24 cellular contexts compared by ENCODE assay signal in the genomic region with DNA sequence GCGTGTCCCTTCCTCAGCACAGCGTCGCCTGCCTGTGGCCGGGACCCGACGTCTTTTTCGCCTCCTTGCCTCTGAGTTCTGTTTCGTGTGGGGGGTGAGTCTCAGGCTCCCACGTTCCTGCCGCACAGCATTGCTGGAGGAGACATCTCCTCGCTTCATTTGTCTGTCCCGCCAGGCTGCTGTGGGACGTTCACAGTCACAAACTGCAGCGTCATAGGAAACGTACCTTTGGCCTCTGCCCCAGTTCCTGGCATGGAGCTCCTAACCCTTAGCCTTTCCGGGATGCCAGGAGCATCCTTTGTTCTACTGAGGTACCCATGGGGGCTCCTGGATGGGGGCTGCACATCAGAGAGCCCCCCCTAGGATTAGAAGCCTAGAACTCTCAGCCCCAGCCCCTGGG. TPM values are rescaled to one million over a fixed set of nuclear protein-coding genes. Genes with fewer than 3 reads are reported as not detected.
A peak's percentile ranks its signal among the peaks of the same experiment; 100 is the strongest.
DNase-seq lines count a peak whose midpoint lies in the region; ATAC-seq, FAIRE-seq and TF ChIP-seq lines count a peak whose summit lies in the region.
"Had no signal": no experiment of that assay in that cellular context is flagged by ENCODE, and none has a peak within 500 bp of the region (broad histone marks: within the 10 kb centered on the region; RNA-seq: fewer than 3 reads in every experiment).

No MANE protein-coding gene starts in this region.

- peaks cover 23 to 61% (median 51%) of the 10 kb centered on the region in 10 experiments for H3K4me1 ChIP-seq in BLaER1 treated with 17β-estradiol and CSF1 and Interleukin-3, amounts not matched to agents 10 nM and 100 nM
- peaks cover 19% of the 10 kb centered on the region for H3K4me1 ChIP-seq in neural progenitor cell
- H3K4me1 ChIP-seq: A549, BE2C, Caco-2 had no signal

- H3K4me1 Mint-ChIP-seq in WTC11 (peaks cover 22% of the 10 kb centered on the region), neural progenitor cell (peaks cover 21% of the 10 kb centered on the region)

- H2AFZ ChIP-seq in neural progenitor cell (replicated peaks): no peak overlapping the region

- H3K4me3 ChIP-seq in BLaER1 treated with 17β-estradiol and CSF1 and Interleukin-3, amounts not matched to agents 10 nM and 100 nM: no peak overlapping the region
- no peak overlapping the region for H3K4me3 ChIP-seq in neural progenitor cell
- H3K4me3 ChIP-seq: A549, GM12878, MG63, SJSA1 had no signal

- no peaks in the 10 kb centered on the region for H3K79me2 ChIP-seq in neural progenitor cell (ENCODE audit: low read depth)

- ATAC-seq in activated naive CD4-positive, alpha-beta T cell treated with anti-CD3 and anti-CD28 coated beads, Interleukin-2, amount 50 U/mL, for 72 hours: no peak
- ATAC-seq in WTC11 (no peak), GM19395 (IDR thresholded peaks at IDR 0.05; ENCODE audit: unreplicated experiment) (no peak)
- ATAC-seq: A549, GM12878 had no signal

- POLR2A ChIA-PET in WTC11 (lab: Charles Lee): no interaction called here

- peaks cover 4 to 18% of the 10 kb centered on the region in 2 donors for H3K9me3 Mint-ChIP-seq in activated naive CD4-positive, alpha-beta T cell treated with anti-CD3 and anti-CD28 coated beads, Interleukin-2, amount 50 U/mL, for 72 hours
- H3K9me3 Mint-ChIP-seq in WTC11 (peaks cover 17% of the 10 kb centered on the region), neural progenitor cell (peaks cover 23% of the 10 kb centered on the region)

- H3K27ac Mint-ChIP-seq in activated naive CD4-positive, alpha-beta T cell treated with anti-CD3 and anti-CD28 coated beads, Interleukin-2, amount 50 U/mL, for 72 hours: peak overlapping the region; percentile 22 to 63
- peak overlapping the region; percentile 43; the same call in 1 of the 2 replicates for H3K27ac Mint-ChIP-seq in WTC11
- peak overlapping the region; percentile 97 for H3K27ac Mint-ChIP-seq in neural progenitor cell
- H3K27ac Mint-ChIP-seq: CD4-positive, alpha-beta T cell; IgD-negative memory B cell had no signal

- TF ChIP-seq CTCF in WTC11 (IDR thresholded peaks at IDR 0.05) (no peak), neural progenitor cell (IDR thresholded peaks at IDR 0.05) (no peak), D721Med (IDR thresholded peaks at IDR 0.05; ENCODE audit: insufficient read depth, missing control alignments) (no peak)

- H3K4me3 Mint-ChIP-seq in WTC11: no peak overlapping the region
- H3K4me3 Mint-ChIP-seq in neural progenitor cell: no peak overlapping the region
- H3K4me3 Mint-ChIP-seq: CD4-positive, alpha-beta T cell had no signal

- H3K27ac ChIP-seq in BLaER1 treated with 17β-estradiol and CSF1 and Interleukin-3, amounts not matched to agents 10 nM and 100 nM: peak overlapping the region in 4 of 11 experiments; percentile 7 to 66 (median 20); a peak in 4 of 22 replicates
- H3K27ac ChIP-seq in neural progenitor cell: no peak overlapping the region
- H3K27ac ChIP-seq: A549, SJSA1 had no signal

- peak overlapping the region in 7 of 11 experiments; percentile 4 to 67 (median 63); a peak in 11 of 22 replicates for H3K4me2 ChIP-seq in BLaER1 treated with 17β-estradiol and CSF1 and Interleukin-3, amounts not matched to agents 10 nM and 100 nM
- peak overlapping the region; percentile 18 for H3K4me2 ChIP-seq in neural progenitor cell
- H3K4me2 ChIP-seq: A549 had no signal

- H3K27me3 ChIP-seq in BLaER1 treated with 17β-estradiol and CSF1 and Interleukin-3, amounts not matched to agents 10 nM and 100 nM: peaks cover 0 to 9% (median 0%) of the 10 kb centered on the region in 11 experiments; a peak in 2 of 22 replicates
- peaks cover 4% of the 10 kb centered on the region for H3K27me3 ChIP-seq in neural progenitor cell
- H3K27me3 ChIP-seq: MG63 had no signal

- no peak for FAIRE-seq in D721Med (lab: Jason Lieb, UNC)
- FAIRE-seq: A549, GM12878, H54, RCC 7860 had no signal

- H4K20me1 ChIP-seq in BLaER1 treated with 17β-estradiol and CSF1 and Interleukin-3, amounts not matched to agents 10 nM and 100 nM: no peaks in the 10 kb centered on the region
- H4K20me1 ChIP-seq in neural progenitor cell (ENCODE audit: low read depth): no peaks in the 10 kb centered on the region

- CTCF ChIA-PET in WTC11 (lab: Charles Lee): no interaction called here

- no peak for DNase-seq in activated naive CD4-positive, alpha-beta T cell treated with anti-CD3 and anti-CD28 coated beads, Interleukin-2, amount 50 U/mL, for 72 hours (ENCODE audit: low spot score in 2 of 2)
- DNase-seq in activated naive CD4-positive, alpha-beta T cell (lab: John Stamatoyannopoulos, UW): no peak
- DNase-seq in WTC11 (ENCODE audit: low spot score) (no peak), neural progenitor cell (ENCODE audit: low spot score) (no peak), D721Med (ENCODE audit: insufficient read length, low spot score) (no peak)
- DNase-seq: BE2C; Caco-2; CD4-positive, alpha-beta T cell; DND-41; Kasumi-1; MG63; NCI-H1417; NCI-H1694 treated with DMSO at 0.1 percent for 48 hours; NCI-H2081 treated with DMSO at 0.1 percent for 48 hours; NCI-H2171 treated with DMSO at 0.1 percent for 48 hours; NCI-H524 treated with DMSO at 0.1 percent for 48 hours had no signal

- H3K9me3 ChIP-seq in BLaER1 treated with 17β-estradiol and CSF1 and Interleukin-3, amounts not matched to agents 10 nM and 100 nM (replicated peaks in 1 of 11): peaks cover 29 to 43% (median 38%) of the 10 kb centered on the region in 11 experiments
- H3K9me3 ChIP-seq in neural progenitor cell (ENCODE audit: low read depth): peaks cover 11% of the 10 kb centered on the region
- H3K9me3 ChIP-seq: BE2C had no signal

- H3K27me3 Mint-ChIP-seq in WTC11 (ENCODE audit: low read depth) (peaks cover 14% of the 10 kb centered on the region), neural progenitor cell (ENCODE audit: insufficient read depth, low read depth) (peaks cover 10% of the 10 kb centered on the region)

- peaks cover 0 to 8% (median 0%) of the 10 kb centered on the region in 11 experiments; a peak in 2 of 22 replicates for H3K36me3 ChIP-seq in BLaER1 treated with 17β-estradiol and CSF1 and Interleukin-3, amounts not matched to agents 10 nM and 100 nM
- no peaks in the 10 kb centered on the region for H3K36me3 ChIP-seq in neural progenitor cell
- H3K36me3 ChIP-seq: BE2C, MG63, SJSA1 had no signal

- no peaks in the 10 kb centered on the region for H3F3A ChIP-seq in neural progenitor cell (ENCODE audit: low read depth)

- H3K9ac ChIP-seq in BLaER1 treated with 17β-estradiol and CSF1 and Interleukin-3, amounts not matched to agents 10 nM and 100 nM: no peak overlapping the region
- no peak overlapping the region for H3K9ac ChIP-seq in neural progenitor cell

- peaks cover 8 to 27% of the 10 kb centered on the region in 2 donors for H3K36me3 Mint-ChIP-seq in activated naive CD4-positive, alpha-beta T cell treated with anti-CD3 and anti-CD28 coated beads, Interleukin-2, amount 50 U/mL, for 72 hours
- H3K36me3 Mint-ChIP-seq in WTC11: peaks cover 11% of the 10 kb centered on the region
- H3K36me3 Mint-ChIP-seq in neural progenitor cell: peaks cover 3% of the 10 kb centered on the region

TF ChIP-seq in WTC11, 78 proteins besides CTCF, POLR2A, EP300 and RAD21 (continues in another document):
- TF ChIP-seq CREM (CRISPR knock-in tag; IDR thresholded peaks at IDR 0.05) (no peak), TP53 (CRISPR knock-in tag; IDR thresholded peaks at IDR 0.05) (no peak), ESRRA (CRISPR knock-in tag; IDR thresholded peaks at IDR 0.05; ENCODE audit: borderline replicate concordance) (no peak), ZNF671 (CRISPR knock-in tag; IDR thresholded peaks at IDR 0.05) (no peak), CREB1 (CRISPR knock-in tag; IDR thresholded peaks at IDR 0.05) (no peak), PRRX2 (CRISPR knock-in tag; IDR thresholded peaks at IDR 0.05) (no peak), ZNF263 (CRISPR knock-in tag; IDR thresholded peaks at IDR 0.05; ENCODE audit: low read depth) (no peak), GRHL2 (CRISPR knock-in tag; IDR thresholded peaks at IDR 0.05; ENCODE audit: insufficient replicate concordance, severe bottlenecking) (no peak)
- TF ChIP-seq, protein P1, sequence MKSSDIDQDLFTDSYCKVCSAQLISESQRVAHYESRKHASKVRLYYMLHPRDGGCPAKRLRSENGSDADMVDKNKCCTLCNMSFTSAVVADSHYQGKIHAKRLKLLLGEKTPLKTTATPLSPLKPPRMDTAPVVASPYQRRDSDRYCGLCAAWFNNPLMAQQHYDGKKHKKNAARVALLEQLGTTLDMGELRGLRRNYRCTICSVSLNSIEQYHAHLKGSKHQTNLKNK (CRISPR knock-in tag; IDR thresholded peaks at IDR 0.05): no peak
- TF ChIP-seq, protein P2, sequence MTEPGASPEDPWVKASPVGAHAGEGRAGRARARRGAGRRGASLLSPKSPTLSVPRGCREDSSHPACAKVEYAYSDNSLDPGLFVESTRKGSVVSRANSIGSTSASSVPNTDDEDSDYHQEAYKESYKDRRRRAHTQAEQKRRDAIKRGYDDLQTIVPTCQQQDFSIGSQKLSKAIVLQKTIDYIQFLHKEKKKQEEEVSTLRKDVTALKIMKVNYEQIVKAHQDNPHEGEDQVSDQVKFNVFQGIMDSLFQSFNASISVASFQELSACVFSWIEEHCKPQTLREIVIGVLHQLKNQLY (CRISPR knock-in tag; IDR thresholded peaks at IDR 0.05): no peak
- TF ChIP-seq, protein P3, sequence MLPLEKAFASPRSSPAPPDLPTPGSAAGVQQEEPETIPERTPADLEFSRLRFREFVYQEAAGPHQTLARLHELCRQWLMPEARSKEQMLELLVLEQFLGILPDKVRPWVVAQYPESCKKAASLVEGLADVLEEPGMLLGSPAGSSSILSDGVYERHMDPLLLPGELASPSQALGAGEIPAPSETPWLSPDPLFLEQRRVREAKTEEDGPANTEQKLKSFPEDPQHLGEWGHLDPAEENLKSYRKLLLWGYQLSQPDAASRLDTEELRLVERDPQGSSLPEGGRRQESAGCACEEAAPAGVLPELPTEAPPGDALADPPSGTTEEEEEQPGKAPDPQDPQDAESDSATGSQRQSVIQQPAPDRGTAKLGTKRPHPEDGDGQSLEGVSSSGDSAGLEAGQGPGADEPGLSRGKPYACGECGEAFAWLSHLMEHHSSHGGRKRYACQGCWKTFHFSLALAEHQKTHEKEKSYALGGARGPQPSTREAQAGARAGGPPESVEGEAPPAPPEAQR (CRISPR knock-in tag; IDR thresholded peaks at IDR 0.05): no peak
- TF ChIP-seq, protein P4, sequence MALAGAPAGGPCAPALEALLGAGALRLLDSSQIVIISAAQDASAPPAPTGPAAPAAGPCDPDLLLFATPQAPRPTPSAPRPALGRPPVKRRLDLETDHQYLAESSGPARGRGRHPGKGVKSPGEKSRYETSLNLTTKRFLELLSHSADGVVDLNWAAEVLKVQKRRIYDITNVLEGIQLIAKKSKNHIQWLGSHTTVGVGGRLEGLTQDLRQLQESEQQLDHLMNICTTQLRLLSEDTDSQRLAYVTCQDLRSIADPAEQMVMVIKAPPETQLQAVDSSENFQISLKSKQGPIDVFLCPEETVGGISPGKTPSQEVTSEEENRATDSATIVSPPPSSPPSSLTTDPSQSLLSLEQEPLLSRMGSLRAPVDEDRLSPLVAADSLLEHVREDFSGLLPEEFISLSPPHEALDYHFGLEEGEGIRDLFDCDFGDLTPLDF (CRISPR knock-in tag; IDR thresholded peaks at IDR 0.05): no peak

RNA-seq across cellular contexts. Expression of a gene that starts 18.2 kb away (rescaled TPM):
- total RNA-seq in activated naive CD4-positive, alpha-beta T cell treated with anti-CD3 and anti-CD28 coated beads, Interleukin-2, amount 50 U/mL, for 72 hours: 1 to 10 TPM in 1 of 2 donors, under 1 TPM in 1; 0.76 to 1.1 TPM
- 1.9 to 2.8 TPM (median 2.6 TPM) in 3 replicates for total RNA-seq in WTC11 (2021)
- total RNA-seq in neural progenitor cell (ENCODE audit: low replicate concordance): 0.15 and 0.22 TPM in 2 replicates
- total RNA-seq: SJSA1 had no signal

Comparison
In these comparisons a context has a peak if more than half of its experiments do, and no peak if none do; other contexts are left out.
1. H3K27ac Mint-ChIP-seq: peak in every context shown above with its lines; median percentile 97 in neural progenitor cell; 43 in WTC11; 42 in activated naive CD4-positive, alpha-beta T cell treated with anti-CD3 and anti-CD28 coated beads, Interleukin-2, amount 50 U/mL, for 72 hours.